Comparison of ENCODE assay signal across 9 cellular contexts in genomic region chr10:93973748-93974445, GRCh38. TPM values are rescaled to one million over a fixed set of nuclear protein-coding genes. Genes with fewer than 3 reads are reported as not detected.
"Had no signal": no experiment of that assay in that cellular context is flagged by ENCODE, and none has a peak within 500 bp of the region (broad histone marks: within the 10 kb centered on the region; RNA-seq: fewer than 3 reads in every experiment).

No MANE protein-coding gene starts in this region.

- H3K9me3 ChIP-seq: HAP-1 had no signal

- H2AFZ ChIP-seq: GM23248 had no signal

- H3K9ac ChIP-seq: GM23248 had no signal

- DNase-seq: GM23248, GOT3, H7, HFFc6 had no signal

- ATAC-seq: HCT116, HepG2, K562 had no signal

- H3K36me3 ChIP-seq: HAP-1 had no signal

- H3K4me1 ChIP-seq: HAP-1 had no signal

- H3K27ac ChIP-seq: GM23248, HL-60 had no signal

- H3K4me3 ChIP-seq: GM23248, HAP-1, K562 had no signal

RNA-seq across cellular contexts. Expression of gene PLCE1, which starts 19.8 kb away (rescaled TPM):
- polyA plus RNA-seq: HepG2 had no signal
